In genomic region chr3:14147063-14147435, GRCh38 we compare ENCODE assay signal across 13 cellular contexts. TPM values are rescaled to one million over a fixed set of nuclear protein-coding genes. Genes with fewer than 3 reads are reported as not detected.
A peak's percentile ranks its signal among the peaks of the same experiment; 100 is the strongest.
DNase-seq lines count a peak whose midpoint lies in the region; ATAC-seq and TF ChIP-seq lines count a peak whose summit lies in the region.
"Had no signal": no experiment of that assay in that cellular context is flagged by ENCODE, and none has a peak within 500 bp of the region (broad histone marks: within the 10 kb centered on the region; RNA-seq: fewer than 3 reads in every experiment).

No MANE protein-coding gene starts in this region.

- no peak overlapping the region for H3K18ac ChIP-seq in mesenchymal stem cell (ENCODE audit: low read depth in 1 of 2, low read length in 2 of 2)

- H2BK15ac ChIP-seq in mesenchymal stem cell (ENCODE audit: low read depth, poor library complexity, severe bottlenecking), result no peak overlapping the region

- no peak overlapping the region for H4K8ac ChIP-seq in mesenchymal stem cell (ENCODE audit: low read length)

- no peak overlapping the region for H2AFZ ChIP-seq in mesenchymal stem cell (ENCODE audit: low read depth, low read length)

- peaks cover 31% of the 10 kb centered on the region for H3K36me3 Mint-ChIP-seq in HFFc6 (ENCODE audit: low read depth)

- no peak overlapping the region for H2BK12ac ChIP-seq in mesenchymal stem cell (ENCODE audit: low read length in 2 of 2)

- H3K4me1 Mint-ChIP-seq in HFFc6 (ENCODE audit: low read depth), result peaks cover 66% of the 10 kb centered on the region

- H3K14ac ChIP-seq in mesenchymal stem cell (ENCODE audit: low read length in 2 of 2), result no peak overlapping the region

- H3K9me3 ChIP-seq in adipocyte (ENCODE audit: control insufficient read depth, low read length) (no peaks in the 10 kb centered on the region), mesenchymal stem cell (ENCODE audit: control insufficient read depth, low read length) (no peaks in the 10 kb centered on the region), testis (no peaks in the 10 kb centered on the region)

- no peak overlapping the region for H3K23ac ChIP-seq in mesenchymal stem cell (ENCODE audit: low read length in 2 of 2)

- 100% methylated on average over 4 of the region's 5 CpGs for WGBS in mesenchymal stem cell
- WGBS in testis, 2 donors, result 70 to 86% methylated on average over 5 of the region's 5 CpGs

- peaks cover 4% of the 10 kb centered on the region for H3K27me3 Mint-ChIP-seq in HFFc6 (ENCODE audit: insufficient read depth)
- H3K27me3 Mint-ChIP-seq: progenitor cell of endocrine pancreas had no signal

- TF ChIP-seq POLR2A in testis (IDR thresholded peaks at IDR 0.05) (no peak), GM18505 (IDR thresholded peaks at IDR 0.05; ENCODE audit: borderline replicate concordance, extremely low read depth, insufficient read depth, insufficient read length) (no peak)

- no peak overlapping the region for H3K4me3 ChIP-seq in adipocyte (ENCODE audit: low read length)
- H3K4me3 ChIP-seq in mesenchymal stem cell (ENCODE audit: insufficient read depth in 1 of 2, low read depth in 1 of 2, low read length in 2 of 2), result no peak overlapping the region
- no peak overlapping the region for H3K4me3 ChIP-seq in testis
- H3K4me3 ChIP-seq: lung had no signal

- H3K9ac ChIP-seq in adipocyte (ENCODE audit: low read length), result peak overlapping the region; percentile 84
- H3K9ac ChIP-seq in mesenchymal stem cell (ENCODE audit: low read length), result no peak overlapping the region

- peak overlapping the region; percentile 99 for H3K27ac Mint-ChIP-seq in HFFc6

- H2BK120ac ChIP-seq in mesenchymal stem cell (ENCODE audit: low read depth, low read length), result no peak overlapping the region

- no peak overlapping the region for H2BK5ac ChIP-seq in mesenchymal stem cell (ENCODE audit: low read depth, low read length, poor library complexity, severe bottlenecking)

- H3K9me3 Mint-ChIP-seq in HFFc6, result no peaks in the 10 kb centered on the region

- H2AK5ac ChIP-seq in mesenchymal stem cell (ENCODE audit: low read length, severe bottlenecking), result peak overlapping the region; percentile 37

- intact Hi-C loops in testis (cut with DNase I; ENCODE audit: low total_unique reads), result no loop called here

- H3K27ac ChIP-seq in mesenchymal stem cell (ENCODE audit: low read length, poor library complexity, severe bottlenecking) (no peak overlapping the region), testis (no peak overlapping the region)
- H3K27ac ChIP-seq: VCaP had no signal

- H3K27me3 ChIP-seq in adipocyte (replicated peaks; ENCODE audit: control insufficient read depth, insufficient read depth, low read length), result no peaks in the 10 kb centered on the region
- no peaks in the 10 kb centered on the region for H3K27me3 ChIP-seq in mesenchymal stem cell (ENCODE audit: control insufficient read depth in 1 of 2, insufficient read depth in 1 of 2, low read length in 2 of 2)
- H3K27me3 ChIP-seq in testis, result no peaks in the 10 kb centered on the region

- H3K4ac ChIP-seq in mesenchymal stem cell (ENCODE audit: low read depth in 1 of 2, low read length in 2 of 2), result no peak overlapping the region

- no peak overlapping the region for H4K91ac ChIP-seq in mesenchymal stem cell (ENCODE audit: low read length)

- H3K4me3 Mint-ChIP-seq in HFFc6, result no peak overlapping the region

- H3K4me1 ChIP-seq in adipocyte (ENCODE audit: control insufficient read depth, insufficient read depth, low read length) (peaks cover 45% of the 10 kb centered on the region), mesenchymal stem cell (ENCODE audit: control insufficient read depth, insufficient read depth, low read depth, low read length) (peaks cover 29% of the 10 kb centered on the region), testis (peaks cover 12% of the 10 kb centered on the region)

- H3K36me3 ChIP-seq in adipocyte (ENCODE audit: control insufficient read depth, insufficient read depth, low read length, severe bottlenecking) (peaks cover 47% of the 10 kb centered on the region), mesenchymal stem cell (ENCODE audit: control insufficient read depth in 1 of 2, insufficient read depth in 2 of 2, low read depth in 1 of 2, low read length in 2 of 2) (peaks cover 59 to 70% of the 10 kb centered on the region in 2 experiments), testis (ENCODE audit: low read depth, missing control alignments) (no peaks in the 10 kb centered on the region)

- no peak for TF ChIP-seq CTCF in HFFc6 (IDR thresholded peaks at IDR 0.05)
- no peak for TF ChIP-seq CTCF in testis (IDR thresholded peaks at IDR 0.05)

- ATAC-seq in HG02798 (IDR thresholded peaks at IDR 0.05; ENCODE audit: poor library complexity, unreplicated experiment) (no peak), GM18505 (IDR thresholded peaks at IDR 0.05; ENCODE audit: unreplicated experiment) (no peak)
- ATAC-seq: esophagus mucosa had no signal

- no peak for DNase-seq in HFFc6
- DNase-seq in adipocyte (ENCODE audit: low read depth), result no peak
- no peak for DNase-seq in mesenchymal stem cell
- DNase-seq in testis, result peak; percentile 7
- DNase-seq in middle frontal gyrus (ENCODE audit: extremely low spot score, low spot score), result no peak
- DNase-seq: NK-92 treated with Interleukin-12 subunit alpha and Interleukin-12 subunit beta, amount 100 ng/mL, for 24 hours; stimulated activated CD4-positive, alpha-beta T cell treated with anti-CD3 and anti-CD28 coated beads, Interleukin-1b, Interleukin-23, amount 100 ng/mL, for 48 hours had no signal

- H3K4me2 ChIP-seq in mesenchymal stem cell (ENCODE audit: low read length, poor library complexity, severe bottlenecking), result no peak overlapping the region

- peaks cover 16% of the 10 kb centered on the region for H3K79me1 ChIP-seq in mesenchymal stem cell (replicated peaks; ENCODE audit: low read length, poor library complexity, severe bottlenecking)

RNA-seq across cellular contexts. Expression of gene TMEM43, which starts 22.2 kb away (rescaled TPM):
- total RNA-seq in HFFc6 (2021; fragmentation: NEBNext Ultra II Directional; extraction: Animal tissue kit (Norgen Biotek cat#: 25700)), result 10 to 100 TPM; 73.3 to 90.8 (median 80.7) TPM
- 59.7 TPM for polyA plus RNA-seq in mesenchymal stem cell (2013, experiment 1 of 2)
- polyA plus RNA-seq in mesenchymal stem cell (2013, experiment 2 of 2), result 60.6 TPM
- 10 to 100 TPM; 36.5 to 53.0 TPM for total RNA-seq in testis
- 43.3 TPM for polyA plus RNA-seq in testis (ENCODE audit: insufficient read depth, low read depth, low replicate concordance)

RNA-seq across cellular contexts. Expression of gene CHCHD4, which starts 22.4 kb away (rescaled TPM):
- total RNA-seq in HFFc6 (2021; fragmentation: NEBNext Ultra II Directional; extraction: Animal tissue kit (Norgen Biotek cat#: 25700)), result 10 to 100 TPM in 3 of 6 experiments, 1 to 10 TPM in 3; 9.4 to 12.0 (median 10.1) TPM
- polyA plus RNA-seq in mesenchymal stem cell (2013, experiment 1 of 2), result 8.1 TPM
- 8.2 TPM for polyA plus RNA-seq in mesenchymal stem cell (2013, experiment 2 of 2)
- total RNA-seq in testis, result 10 to 100 TPM; 13.3 to 15.7 TPM
- polyA plus RNA-seq in testis (ENCODE audit: insufficient read depth, low read depth, low replicate concordance), result 19.1 TPM

RNA-seq across cellular contexts. Expression of gene XPC, which starts 31.4 kb away (rescaled TPM):
- total RNA-seq in HFFc6 (2021; fragmentation: NEBNext Ultra II Directional; extraction: Animal tissue kit (Norgen Biotek cat#: 25700)), result 10 to 100 TPM; 38.7 to 40.3 (median 39.5) TPM
- 16.7 TPM for polyA plus RNA-seq in mesenchymal stem cell (2013, experiment 1 of 2)
- polyA plus RNA-seq in mesenchymal stem cell (2013, experiment 2 of 2), result 16.5 TPM
- total RNA-seq in testis, result 10 to 100 TPM; 48.7 to 54.1 TPM
- 25.1 TPM for polyA plus RNA-seq in testis (ENCODE audit: insufficient read depth, low read depth, low replicate concordance)

RNA-seq across cellular contexts. Expression of gene LSM3, which starts 31.6 kb away (rescaled TPM):
- 10 to 100 TPM; 15.5 to 21.1 (median 18.7) TPM for total RNA-seq in HFFc6 (2021; fragmentation: NEBNext Ultra II Directional; extraction: Animal tissue kit (Norgen Biotek cat#: 25700))
- 14.3 TPM for polyA plus RNA-seq in mesenchymal stem cell (2013, experiment 1 of 2)
- polyA plus RNA-seq in mesenchymal stem cell (2013, experiment 2 of 2), result 14.7 TPM
- total RNA-seq in testis, result 10 to 100 TPM; 13.6 to 14.9 TPM
- polyA plus RNA-seq in testis (ENCODE audit: insufficient read depth, low read depth, low replicate concordance), result 21.2 TPM
